Comparison of ENCODE assay signal across 12 cellular contexts in genomic region chr19:10643166-10643967, GRCh38. TPM values are rescaled to one million over a fixed set of nuclear protein-coding genes. Genes with fewer than 3 reads are reported as not detected.
DNase-seq lines count a peak whose midpoint lies in the region; ATAC-seq, FAIRE-seq and TF ChIP-seq lines count a peak whose summit lies in the region.
"Had no signal": no experiment of that assay in that cellular context is flagged by ENCODE, and none has a peak within 500 bp of the region (broad histone marks: within the 10 kb centered on the region; RNA-seq: fewer than 3 reads in every experiment).

No MANE protein-coding gene starts in this region.

- SMC1A ChIA-PET in GM12878 (lab: Charles Lee; ENCODE audit: uncharacterized antibody, unreplicated experiment) = interaction anchor here (0.7 to 15.7 kb wide), 9 partner anchors 10 to 61 kb away, joined by 3 to 252 read pairs (median 7); partner anchors contain the start of gene QTRT1

- peak; percentile 17; the same call in 1 of the 2 replicates for TF ChIP-seq POLR2A in GM12878 (IDR thresholded peaks at IDR 0.05; ENCODE audit: low read depth, low read length)

- RAD21 ChIA-PET in GM12878 (lab: Charles Lee; ENCODE audit: unreplicated experiment) = interaction anchor here (0.7 to 12.9 kb wide), 9 partner anchors 23 to 160 kb away, joined by 3 to 250 read pairs (median 7); partner anchors contain the start of gene QTRT1

- no peak for ATAC-seq in stimulated activated naive CD8-positive, alpha-beta T cell treated with anti-CD3 and anti-CD28 coated beads, Interleukin-15, Interleukin-2, amounts not matched to agents 100 U/mL and 50 U/mL, for 24 hours
- no peak for ATAC-seq in GM12878
- no peak for ATAC-seq in GM21528 (IDR thresholded peaks at IDR 0.05; ENCODE audit: low FRiP score, unreplicated experiment)

- H3K4me1 ChIP-seq in GM12878 (ENCODE audit: control insufficient read depth, insufficient read depth, low read length) = peaks cover 6% of the 10 kb centered on the region

- no peak overlapping the region for H3K9ac ChIP-seq in GM12878 (ENCODE audit: control insufficient read depth, insufficient read depth, low read length)

- H2AFZ ChIP-seq in GM12878 (ENCODE audit: control insufficient read depth, low read depth, low read length) = no peak overlapping the region

- H3K9me3 Mint-ChIP-seq in stimulated activated naive CD8-positive, alpha-beta T cell treated with anti-CD3 and anti-CD28 coated beads, Interleukin-15, Interleukin-2, amounts not matched to agents 100 ng/mL and 50 ng/mL, for 24 hours = no peaks in the 10 kb centered on the region
- no peaks in the 10 kb centered on the region for H3K9me3 Mint-ChIP-seq in neural crest cell

- no peak overlapping the region for H3K27ac ChIP-seq in GM12878 (ENCODE audit: control insufficient read depth, insufficient read depth)

- H3K4me2 ChIP-seq in GM12878 (ENCODE audit: control insufficient read depth, insufficient read depth) = no peak overlapping the region

- CTCF ChIA-PET in GM12878 (lab: Yijun Ruan, JAX) = interaction anchor here (0.5 to 12.8 kb wide), 22 partner anchors 9 to 219 kb away, joined by 3 to 397 read pairs (median 7); partner anchors contain the start of genes DNM2 and QTRT1

- no peak for TF ChIP-seq RAD21 in GM12878 (IDR thresholded peaks at IDR 0.05; ENCODE audit: insufficient read depth, low read depth, low read length)

- FAIRE-seq in GM12878 (lab: Jason Lieb, UNC) = no peak

- POLR2A ChIA-PET in GM12878 (lab: Charles Lee) = interaction anchor here (4.1 kb wide), 1 partner anchor 62 kb away, joined by 24 read pairs; no protein-coding TSS in a partner anchor

- H4K20me1 ChIP-seq in GM12878 (ENCODE audit: control insufficient read depth, insufficient read depth) = no peaks in the 10 kb centered on the region

- no peaks in the 10 kb centered on the region for H3K27me3 ChIP-seq in GM12878 (replicated peaks in 1 of 2; ENCODE audit: control insufficient read depth in 2 of 2, insufficient read depth in 2 of 2, low read length in 1 of 2)

- no peak overlapping the region for H3K4me3 Mint-ChIP-seq in stimulated activated naive CD8-positive, alpha-beta T cell treated with anti-CD3 and anti-CD28 coated beads, Interleukin-15, Interleukin-2, amounts not matched to agents 100 ng/mL and 50 ng/mL, for 24 hours
- peak overlapping the region; percentile 77 for H3K4me3 Mint-ChIP-seq in neural crest cell

- WGBS in GM12878 (ENCODE audit: insufficient coverage, insufficient replicate concordance, low lambda C conversion rate, missing lambda C conversion rate) = 65% methylated on average over 21 of the region's 21 CpGs

- TF ChIP-seq EP300 in GM12878 (IDR thresholded peaks at IDR 0.05; ENCODE audit: borderline replicate concordance in 1 of 2, control insufficient read depth in 1 of 2, low read depth in 2 of 2, low read length in 2 of 2) = no peak

- peaks cover 37% of the 10 kb centered on the region for H3K36me3 Mint-ChIP-seq in stimulated activated naive CD8-positive, alpha-beta T cell treated with anti-CD3 and anti-CD28 coated beads, Interleukin-15, Interleukin-2, amounts not matched to agents 100 ng/mL and 50 ng/mL, for 24 hours (ENCODE audit: low read depth)
- no peaks in the 10 kb centered on the region for H3K36me3 Mint-ChIP-seq in neural crest cell (ENCODE audit: low read depth)

- no TSS peak for BruUV-seq in GM12878 (replicated peaks; lab: Mats Ljungman, UMichigan)

- intact Hi-C loops in GM12878 (cut with micrococcal nuclease; ENCODE audit: unreplicated experiment) = loop anchor here (5.0 kb wide), 1 partner anchor 41 kb away; no protein-coding TSS in a partner anchor

- TF ChIP-seq CTCF in GM12878 (IDR thresholded peaks at IDR 0.05 in 2 of 3, conservative IDR thresholded peaks at IDR 0.05 in 1 of 3; ENCODE audit: control insufficient read depth in 2 of 3, extremely low read depth in 1 of 3, insufficient read depth in 1 of 3, low read depth in 3 of 3, low read length in 3 of 3) (no peak), neural crest cell (conservative IDR thresholded peaks at IDR 0.05) (no peak)

- H3K36me3 ChIP-seq in GM12878 (ENCODE audit: control insufficient read depth in 2 of 2, insufficient read depth in 2 of 2, low read length in 1 of 2) = peaks cover 2 to 4% of the 10 kb centered on the region in 2 experiments; a peak in 3 of 4 replicates

- no peak for DNase-seq in stimulated activated naive CD8-positive, alpha-beta T cell treated with anti-CD3 and anti-CD28 coated beads, Interleukin-15, Interleukin-2, amounts not matched to agents 100 U/mL and 50 U/mL, for 24 hours
- DNase-seq in GM12878 (ENCODE audit: low read depth, low spot score) (no peak), neural crest cell (ENCODE audit: low read depth, low spot score) (no peak), DMS153 treated with DMSO at 0.1 percent for 48 hours (lab: John Stamatoyannopoulos, UW; ENCODE audit: unreplicated experiment) (no peak), HT-29 (ENCODE audit: low spot score) (no peak)
- no peak for DNase-seq in effector CD4-positive, alpha-beta T cell
- DNase-seq: activated CD4-positive, alpha-beta T cell treated with anti-CD3 and anti-CD28 coated beads for 48 hours; cerebellar nuclear complex; glutamatergic neuron; OCI-M1 had no signal

- peaks cover 43% of the 10 kb centered on the region for H3K4me1 Mint-ChIP-seq in stimulated activated naive CD8-positive, alpha-beta T cell treated with anti-CD3 and anti-CD28 coated beads, Interleukin-15, Interleukin-2, amounts not matched to agents 100 ng/mL and 50 ng/mL, for 24 hours (ENCODE audit: low read depth)
- peaks cover 35% of the 10 kb centered on the region for H3K4me1 Mint-ChIP-seq in neural crest cell

- H3K9me3 ChIP-seq in GM12878 (replicated peaks; ENCODE audit: control insufficient read depth, insufficient read depth, low read length) = no peaks in the 10 kb centered on the region

- H3K27ac Mint-ChIP-seq in stimulated activated naive CD8-positive, alpha-beta T cell treated with anti-CD3 and anti-CD28 coated beads, Interleukin-15, Interleukin-2, amounts not matched to agents 100 ng/mL and 50 ng/mL, for 24 hours = peak overlapping the region; percentile 84
- peak overlapping the region; percentile 93 for H3K27ac Mint-ChIP-seq in neural crest cell (ENCODE audit: unreplicated experiment)

- no peaks in the 10 kb centered on the region for H3K79me2 ChIP-seq in GM12878 (ENCODE audit: control insufficient read depth, insufficient read depth, low read length)

- in situ Hi-C loops in GM12878 (cut with MboI) = loop anchor here (5.0 kb wide), 1 partner anchor 61 kb away; no protein-coding TSS in a partner anchor

- H3K27me3 Mint-ChIP-seq in stimulated activated naive CD8-positive, alpha-beta T cell treated with anti-CD3 and anti-CD28 coated beads, Interleukin-15, Interleukin-2, amounts not matched to agents 100 ng/mL and 50 ng/mL, for 24 hours = no peaks in the 10 kb centered on the region
- no peaks in the 10 kb centered on the region for H3K27me3 Mint-ChIP-seq in neural crest cell (ENCODE audit: low read depth)

- H3K4me3 ChIP-seq in GM12878 = no peak overlapping the region

RNA-seq across cellular contexts. Expression of gene ILF3, which starts 10.8 kb away (rescaled TPM):
- 214 and 243 TPM in 2 replicates for total RNA-seq in GM12878 (2013; cell fraction: nucleolus; rRNA removed)
- total RNA-seq in GM12878 (2014; rRNA removed) (100 and 112 TPM in 2 replicates), GM12878 (2014; rRNA removed; fragmentation: Illumina TruSeq; extraction: Trizol) (109 and 112 TPM in 2 replicates), GM12878 (2021) (354 and 383 TPM in 2 replicates), neural crest cell (848 and 861 TPM in 2 replicates)
- polyA plus RNA-seq in GM12878 (2011; ENCODE audit: low read depth) = 91.1 TPM
- polyA plus RNA-seq in GM12878 (2011; rRNA removed) (106 and 178 TPM in 2 replicates), GM12878 (2014; fragmentation: Illumina TruSeq; extraction: Trizol) (180 and 253 TPM in 2 replicates), GM12878 (2014; fragmentation: Nextera tagmentation; extraction: Ambion mirVana) (10 to 100 TPM; 28.1 to 38.1 TPM), GM12878 (2014; rRNA removed) (175 and 191 TPM in 2 replicates), GM12878 (2016; fragmentation: Nextera tagmentation; extraction: Ambion mirVana) (100 to 1,000 TPM; 205 TPM)
- 116 and 136 TPM in 2 replicates for polyA plus RNA-seq in GM12878 (2011; cell fraction: cytosol; rRNA removed)
- polyA plus RNA-seq in GM12878 (2011; cell fraction: nucleus; rRNA removed) = 323 and 436 TPM in 2 replicates
- 139 and 213 TPM in 2 replicates for polyA plus RNA-seq in GM12878 (2012)
- 111 and 131 TPM in 2 replicates for polyA minus RNA-seq in GM12878 (2011; rRNA and poly(A)+ RNA removed)
- polyA minus RNA-seq in GM12878 (2011; cell fraction: cytosol; rRNA and poly(A)+ RNA removed) = 59.6 and 68.8 TPM in 2 replicates
- 70.6 and 125 TPM in 2 replicates for polyA minus RNA-seq in GM12878 (2011; cell fraction: nucleus; rRNA and poly(A)+ RNA removed)
- total RNA-seq in HT-29 (2014; rRNA removed; shearing (Covaris generic)) = 170 and 198 TPM in 2 replicates

RNA-seq across cellular contexts. Expression of gene SLC44A2, which starts 18.0 kb away (rescaled TPM):
- 44.5 and 46.6 TPM in 2 replicates for total RNA-seq in GM12878 (2013; cell fraction: nucleolus; rRNA removed)
- total RNA-seq in GM12878 (2014; rRNA removed) = 18.0 TPM in 2 replicates
- total RNA-seq in GM12878 (2014; rRNA removed; fragmentation: Illumina TruSeq; extraction: Trizol) = 9.8 and 11.0 TPM in 2 replicates
- total RNA-seq in GM12878 (2021) = 45.3 and 48.4 TPM in 2 replicates
- 35.0 TPM for polyA plus RNA-seq in GM12878 (2011; ENCODE audit: low read depth)
- polyA plus RNA-seq in GM12878 (2011; rRNA removed) = 32.3 and 51.3 TPM in 2 replicates
- polyA plus RNA-seq in GM12878 (2011; cell fraction: cytosol; rRNA removed) = 58.8 and 71.6 TPM in 2 replicates
- polyA plus RNA-seq in GM12878 (2011; cell fraction: nucleus; rRNA removed) = 95.0 and 120 TPM in 2 replicates
- 53.3 and 76.7 TPM in 2 replicates for polyA plus RNA-seq in GM12878 (2012)
- polyA plus RNA-seq in GM12878 (2014; fragmentation: Illumina TruSeq; extraction: Trizol) = 41.9 and 45.0 TPM in 2 replicates
- polyA plus RNA-seq in GM12878 (2014; fragmentation: Nextera tagmentation; extraction: Ambion mirVana) = 1 to 10 TPM; 3.0 to 3.3 TPM
- polyA plus RNA-seq in GM12878 (2014; rRNA removed) = 31.6 and 33.0 TPM in 2 replicates
- 10 to 100 TPM; 26.7 to 26.9 TPM for polyA plus RNA-seq in GM12878 (2016; fragmentation: Nextera tagmentation; extraction: Ambion mirVana)
- polyA minus RNA-seq in GM12878 (2011; rRNA and poly(A)+ RNA removed) = 53.9 and 67.1 TPM in 2 replicates
- polyA minus RNA-seq in GM12878 (2011; cell fraction: cytosol; rRNA and poly(A)+ RNA removed) = 24.6 and 26.8 TPM in 2 replicates
- polyA minus RNA-seq in GM12878 (2011; cell fraction: nucleus; rRNA and poly(A)+ RNA removed) = 22.5 and 27.9 TPM in 2 replicates
- 94.5 and 99.5 TPM in 2 replicates for total RNA-seq in neural crest cell
- total RNA-seq in HT-29 (2014; rRNA removed; shearing (Covaris generic)) = 48.5 and 80.6 TPM in 2 replicates

RNA-seq across cellular contexts. Expression of gene AP1M2, which starts 56.3 kb away (rescaled TPM):
- total RNA-seq in GM12878 (2013; cell fraction: nucleolus; rRNA removed) = not detected in 2 replicates
- not detected in 2 replicates for total RNA-seq in GM12878 (2014; rRNA removed)
- total RNA-seq in GM12878 (2014; rRNA removed; fragmentation: Illumina TruSeq; extraction: Trizol) = not detected in 2 replicates
- 0.21 and 0.72 TPM in 2 replicates for total RNA-seq in GM12878 (2021)
- polyA plus RNA-seq in GM12878 (2011; ENCODE audit: low read depth) = not detected
- polyA plus RNA-seq in GM12878 (2011; rRNA removed) = not detected in 2 replicates
- polyA plus RNA-seq in GM12878 (2011; cell fraction: cytosol; rRNA removed) = not detected in 2 replicates
- not detected in 2 replicates for polyA plus RNA-seq in GM12878 (2011; cell fraction: nucleus; rRNA removed)
- not detected in 2 replicates for polyA plus RNA-seq in GM12878 (2012)
- polyA plus RNA-seq in GM12878 (2014; fragmentation: Illumina TruSeq; extraction: Trizol) = not detected in 2 replicates
- not detected for polyA plus RNA-seq in GM12878 (2014; fragmentation: Nextera tagmentation; extraction: Ambion mirVana)
- polyA plus RNA-seq in GM12878 (2014; rRNA removed) = not detected in 2 replicates
- polyA plus RNA-seq in GM12878 (2016; fragmentation: Nextera tagmentation; extraction: Ambion mirVana) = not detected
- not detected in 2 replicates for polyA minus RNA-seq in GM12878 (2011; rRNA and poly(A)+ RNA removed)
- 1.3 and 2.1 TPM in 2 replicates for polyA minus RNA-seq in GM12878 (2011; cell fraction: cytosol; rRNA and poly(A)+ RNA removed)
- polyA minus RNA-seq in GM12878 (2011; cell fraction: nucleus; rRNA and poly(A)+ RNA removed) = 0.48 TPM in 1 of 2 replicates, not detected in the other
- total RNA-seq in neural crest cell = not detected in 2 replicates
- total RNA-seq in HT-29 (2014; rRNA removed; shearing (Covaris generic)) = 154 and 159 TPM in 2 replicates

RNA-seq across cellular contexts. Expression of gene QTRT1, which starts 57.9 kb away (rescaled TPM):
- 39.8 and 40.8 TPM in 2 replicates for total RNA-seq in GM12878 (2013; cell fraction: nucleolus; rRNA removed)
- total RNA-seq in GM12878 (2014; rRNA removed) (40.7 and 44.3 TPM in 2 replicates), GM12878 (2014; rRNA removed; fragmentation: Illumina TruSeq; extraction: Trizol) (18.1 and 19.9 TPM in 2 replicates), GM12878 (2021) (55.0 and 59.3 TPM in 2 replicates), neural crest cell (74.0 and 85.0 TPM in 2 replicates)
- 33.3 TPM for polyA plus RNA-seq in GM12878 (2011; ENCODE audit: low read depth)
- polyA plus RNA-seq in GM12878 (2011; rRNA removed) (10.7 and 33.9 TPM in 2 replicates), GM12878 (2014; fragmentation: Illumina TruSeq; extraction: Trizol) (4.0 and 14.2 TPM in 2 replicates), GM12878 (2014; fragmentation: Nextera tagmentation; extraction: Ambion mirVana) (1 to 10 TPM in 1 of 2 experiments, under 1 TPM in 1; 0.89 to 8.6 TPM), GM12878 (2014; rRNA removed) (66.0 and 71.2 TPM in 2 replicates), GM12878 (2016; fragmentation: Nextera tagmentation; extraction: Ambion mirVana) (10 to 100 TPM; 73.7 to 78.9 TPM)
- polyA plus RNA-seq in GM12878 (2011; cell fraction: cytosol; rRNA removed) = 41.3 and 62.3 TPM in 2 replicates
- polyA plus RNA-seq in GM12878 (2011; cell fraction: nucleus; rRNA removed) = 244 and 250 TPM in 2 replicates
- polyA plus RNA-seq in GM12878 (2012) = 42.4 and 48.1 TPM in 2 replicates
- polyA minus RNA-seq in GM12878 (2011; rRNA and poly(A)+ RNA removed) = 13.8 and 18.9 TPM in 2 replicates
- 10.2 and 10.4 TPM in 2 replicates for polyA minus RNA-seq in GM12878 (2011; cell fraction: cytosol; rRNA and poly(A)+ RNA removed)
- polyA minus RNA-seq in GM12878 (2011; cell fraction: nucleus; rRNA and poly(A)+ RNA removed) = 20.6 and 23.8 TPM in 2 replicates
- total RNA-seq in HT-29 (2014; rRNA removed; shearing (Covaris generic)) = 32.7 and 36.0 TPM in 2 replicates

Comparison
In these comparisons a context has a peak if more than half of its experiments do, and no peak if none do; other contexts are left out.
1. RNA of gene AP1M2, which starts 56.3 kb away (total RNA-seq): 154 to 159 TPM in HT-29; not detected in neural crest cell and 0.21 to 0.72 TPM in GM12878; every median in the first group is over 10 times any median in the second.